8 cellular contexts compared by ENCODE assay signal in genomic region chr22:32413715-32414114, GRCh38. TPM values are rescaled to one million over a fixed set of nuclear protein-coding genes. Genes with fewer than 3 reads are reported as not detected.
DNase-seq lines count a peak whose midpoint lies in the region; ATAC-seq and TF ChIP-seq lines count a peak whose summit lies in the region.

No MANE protein-coding gene starts in this region.

- H3K79me2 ChIP-seq in PC-9 (ENCODE audit: low read depth) = peaks cover 32% of the 10 kb centered on the region

- TF ChIP-seq CTCF in natural killer cell (IDR thresholded peaks at IDR 0.05) (no peak), PC-9 (conservative IDR thresholded peaks at IDR 0.05) (peak; percentile 72), fibroblast of villous mesenchyme (IDR thresholded peaks at IDR 0.05; ENCODE audit: insufficient read depth, low read depth, low read length) (peak; percentile 46), psoas muscle (IDR thresholded peaks at IDR 0.05) (no peak)

- CTCF ChIA-PET in PC-9 (lab: Charles Lee) = no interaction called here

- WGBS in psoas muscle, 3 donors = 90 to 92% (median 90%) methylated on average over 2 of the region's 2 CpGs

- no peaks in the 10 kb centered on the region for H3K9me2 ChIP-seq in PC-9 (ENCODE audit: insufficient read depth)

- peaks cover 17% of the 10 kb centered on the region for H3K4me1 ChIP-seq in PC-9 (replicated peaks; ENCODE audit: insufficient read depth)
- H3K4me1 ChIP-seq in psoas muscle = peaks cover 15% of the 10 kb centered on the region

- H3K27me3 Mint-ChIP-seq in natural killer cell (ENCODE audit: low read depth in 2 of 2) = peaks cover 13 to 34% of the 10 kb centered on the region in 2 donors
- peaks cover 12 to 25% of the 10 kb centered on the region in 2 donors for H3K27me3 Mint-ChIP-seq in natural killer cell treated with Interleukin-12 subunit alpha and Interleukin-12 subunit beta and Interleukin-15 and Interleukin-18, amount 100 ng/mL, for 72 hours

- H3K4me1 Mint-ChIP-seq in natural killer cell = peaks cover 36 to 39% of the 10 kb centered on the region in 2 donors
- H3K4me1 Mint-ChIP-seq in natural killer cell treated with Interleukin-12 subunit alpha and Interleukin-12 subunit beta and Interleukin-15 and Interleukin-18, amount 100 ng/mL, for 72 hours (ENCODE audit: low read depth in 2 of 2) = peaks cover 17 to 27% of the 10 kb centered on the region in 2 donors

- H3F3A ChIP-seq in PC-9 (ENCODE audit: insufficient read depth, low read depth) = no peaks in the 10 kb centered on the region; the same call in 1 of the 2 replicates

- peaks cover 32% of the 10 kb centered on the region for H3K27me3 ChIP-seq in PC-9 (ENCODE audit: insufficient read depth, low read depth)
- H3K27me3 ChIP-seq in psoas muscle (ENCODE audit: insufficient read depth in 3 of 3, low read length in 2 of 3) = peaks cover 0 to 7% (median 5%) of the 10 kb centered on the region in 3 donors

- H3K36me3 Mint-ChIP-seq in natural killer cell = no peaks in the 10 kb centered on the region
- peaks cover 12% of the 10 kb centered on the region for H3K36me3 Mint-ChIP-seq in natural killer cell treated with Interleukin-12 subunit alpha and Interleukin-12 subunit beta and Interleukin-15 and Interleukin-18, amount 100 ng/mL, for 72 hours

- H3K4me2 ChIP-seq in PC-9 = no peak overlapping the region

- DNase-seq in natural killer cell (no peak), PC-9 (no peak), fibroblast of villous mesenchyme (ENCODE audit: low read depth) (peak; percentile 35), psoas muscle (no peak), islet precursor cell (no peak), left ventricle myocardium superior (no peak)
- DNase-seq in natural killer cell treated with Interleukin-12 subunit alpha and Interleukin-12 subunit beta and Interleukin-15 and Interleukin-18, amount 100 ng/mL, for 72 hours (ENCODE audit: low spot score) = no peak

- H3K27ac Mint-ChIP-seq in natural killer cell = no peak overlapping the region
- no peak overlapping the region for H3K27ac Mint-ChIP-seq in natural killer cell treated with Interleukin-12 subunit alpha and Interleukin-12 subunit beta and Interleukin-15 and Interleukin-18, amount 100 ng/mL, for 72 hours

- no peaks in the 10 kb centered on the region for H3K36me3 ChIP-seq in PC-9 (ENCODE audit: low read depth)
- H3K36me3 ChIP-seq in psoas muscle (ENCODE audit: insufficient read depth in 1 of 2, low read depth in 1 of 2) = peaks cover 2 to 5% of the 10 kb centered on the region in 2 donors

- 0 out of 2 replicates have a peak, but pooled peaks cover 9% of the 10 kb centered on the region for H4K20me1 ChIP-seq in PC-9 (ENCODE audit: insufficient read depth)

- no peaks in the 10 kb centered on the region for H3K9me3 Mint-ChIP-seq in natural killer cell
- H3K9me3 Mint-ChIP-seq in natural killer cell treated with Interleukin-12 subunit alpha and Interleukin-12 subunit beta and Interleukin-15 and Interleukin-18, amount 100 ng/mL, for 72 hours = no peaks in the 10 kb centered on the region

- H3K9me3 ChIP-seq in PC-9 (ENCODE audit: insufficient read depth, low read depth) (no peaks in the 10 kb centered on the region), psoas muscle (no peaks in the 10 kb centered on the region)

- BruUV-seq in PC-9 (replicated peaks; lab: Mats Ljungman, UMichigan) = no TSS peak

- H3K4me3 Mint-ChIP-seq in natural killer cell = peak overlapping the region; percentile 49
- H3K4me3 Mint-ChIP-seq in natural killer cell treated with Interleukin-12 subunit alpha and Interleukin-12 subunit beta and Interleukin-15 and Interleukin-18, amount 100 ng/mL, for 72 hours = no peak overlapping the region

- intact Hi-C loops in natural killer cell (cut with micrococcal nuclease) (loop anchor here (5.0 kb wide), 1 partner anchor 276 kb away; no protein-coding TSS in a partner anchor), PC-9 (cut with micrococcal nuclease; ENCODE audit: unreplicated experiment) (loop anchor here (2.0 kb wide), 1 partner anchor 59 kb away; no protein-coding TSS in a partner anchor), psoas muscle (cut with DNase I) (loop anchor here in 1 of 2 donors (2.0 to 10.0 kb wide), 2 partner anchors 61 to 659 kb away; partner anchors contain the start of genes DEPDC5, FBXO7 and PRR14L), left ventricle myocardium superior (cut with micrococcal nuclease) (no loop called here)

- no peak for ATAC-seq in natural killer cell
- no peak for ATAC-seq in natural killer cell treated with Interleukin-12 subunit alpha and Interleukin-12 subunit beta and Interleukin-15 and Interleukin-18, amount 100 ng/mL, for 72 hours
- no peak for ATAC-seq in GM21619 (IDR thresholded peaks at IDR 0.05; ENCODE audit: unreplicated experiment)
- no peak for ATAC-seq in psoas muscle
- ATAC-seq in left ventricle myocardium superior = no peak

- H3K27ac ChIP-seq in PC-9 = no peak overlapping the region
- no peak overlapping the region for H3K27ac ChIP-seq in psoas muscle

- H2AFZ ChIP-seq in PC-9 = no peak overlapping the region

- POLR2A ChIA-PET in PC-9 (lab: Charles Lee; ENCODE audit: unreplicated experiment) = interaction anchor here (0.6 kb wide), 3 partner anchors 105 to 1182 kb away, joined by 3 to 5 read pairs (median 3); no protein-coding TSS in a partner anchor

- no peak overlapping the region for H3K4me3 ChIP-seq in PC-9
- no peak overlapping the region for H3K4me3 ChIP-seq in fibroblast of villous mesenchyme (ENCODE audit: low read depth, low read length)
- H3K4me3 ChIP-seq in psoas muscle = no peak overlapping the region

RNA-seq across cellular contexts. Expression of gene RTCB, which starts 1.7 kb away (rescaled TPM):
- total RNA-seq in natural killer cell (10 to 100 TPM; 44.3 to 53.2 (median 46.6) TPM), PC-9 (2021) (75.9 and 76.5 TPM in 2 replicates), fibroblast of villous mesenchyme (98.2 and 111 TPM in 2 replicates), psoas muscle (10 to 100 TPM; 40.3 to 59.5 (median 47.5) TPM), left ventricle myocardium superior (43.0 TPM)
- 100 to 1,000 TPM in 1 of 2 donors, 10 to 100 TPM in 1; 85.2 to 114 TPM for total RNA-seq in natural killer cell treated with Interleukin-12 subunit alpha and Interleukin-12 subunit beta and Interleukin-15 and Interleukin-18, amount 100 ng/mL, for 72 hours
- 10 to 100 TPM; 40.0 to 91.5 (median 79.1) TPM for polyA plus RNA-seq in psoas muscle

RNA-seq across cellular contexts. Expression of gene BPIFC, which starts 50.5 kb away (rescaled TPM):
- not detected for total RNA-seq in natural killer cell
- total RNA-seq in natural killer cell treated with Interleukin-12 subunit alpha and Interleukin-12 subunit beta and Interleukin-15 and Interleukin-18, amount 100 ng/mL, for 72 hours = not detected
- not detected in 2 replicates for total RNA-seq in PC-9 (2021)
- not detected in 2 replicates for total RNA-seq in fibroblast of villous mesenchyme
- total RNA-seq in psoas muscle = not detected
- polyA plus RNA-seq in psoas muscle = under 1 TPM in 1 of 3 donors, not detected in 2; 0.01 TPM
- not detected for total RNA-seq in left ventricle myocardium superior

RNA-seq across cellular contexts. Expression of gene RFPL3, which starts 56.0 kb away (rescaled TPM):
- total RNA-seq in natural killer cell = not detected
- not detected for total RNA-seq in natural killer cell treated with Interleukin-12 subunit alpha and Interleukin-12 subunit beta and Interleukin-15 and Interleukin-18, amount 100 ng/mL, for 72 hours
- not detected in 2 replicates for total RNA-seq in PC-9 (2021)
- not detected in 2 replicates for total RNA-seq in fibroblast of villous mesenchyme
- total RNA-seq in psoas muscle = not detected
- polyA plus RNA-seq in psoas muscle = not detected
- total RNA-seq in left ventricle myocardium superior = not detected

Comparison
In these comparisons a context has a peak if more than half of its experiments do, and no peak if none do; other contexts are left out.
1. CTCF ChIP-seq: peak in PC-9 (single experiment) and fibroblast of villous mesenchyme (single experiment); none in natural killer cell (single experiment) and psoas muscle (single experiment).